In the genomic region with DNA sequence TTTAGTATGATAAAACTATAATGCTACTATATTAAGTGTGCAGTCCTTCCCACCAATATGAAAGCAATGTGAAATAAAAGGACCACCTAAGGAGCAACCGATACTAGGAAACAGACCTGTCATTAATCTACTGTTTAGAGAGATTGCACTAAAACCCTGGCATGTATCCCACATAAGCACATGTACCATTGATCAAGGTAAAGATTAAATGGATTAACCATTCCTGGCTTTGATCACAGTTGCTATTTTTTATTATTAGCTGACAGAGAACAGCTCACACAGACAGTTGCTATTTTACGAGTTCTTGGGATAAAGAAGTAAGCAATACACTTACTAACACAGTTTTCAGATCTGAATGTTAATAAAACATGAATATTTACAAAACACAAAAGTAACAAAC, we compare ENCODE assay signal across 19 cellular contexts. TPM values are rescaled to one million over a fixed set of nuclear protein-coding genes. Genes with fewer than 3 reads are reported as not detected.
DNase-seq lines count a peak whose midpoint lies in the region; ATAC-seq, FAIRE-seq and TF ChIP-seq lines count a peak whose summit lies in the region.
"Had no signal": no experiment of that assay in that cellular context is flagged by ENCODE, and none has a peak within 500 bp of the region (broad histone marks: within the 10 kb centered on the region; RNA-seq: fewer than 3 reads in every experiment).

No MANE protein-coding gene starts in this region.

- DNase-seq in GM19239 (ENCODE audit: insufficient read length, low spot score) (no peak), NCI-H82 (lab: John Stamatoyannopoulos, UW) (peak; percentile 75), fibroblast of villous mesenchyme (ENCODE audit: low read depth) (peak; percentile 10), DMS53 treated with DMSO at 0.1 percent for 48 hours (lab: John Stamatoyannopoulos, UW; ENCODE audit: unreplicated experiment) (no peak), T-helper 1 cell (no peak), NCI-H748 treated with DMSO at 0.1 percent for 48 hours (lab: John Stamatoyannopoulos, UW) (no peak)
- DNase-seq: 8988T; Calu3; CD8-positive, alpha-beta T cell; DMS 273 treated with DMSO at 0.1 percent for 48 hours; DMS53 had no signal

- FAIRE-seq in GM19239 (lab: Jason Lieb, UNC): peak; percentile 33
- FAIRE-seq: G401.6, GM12891, H54 had no signal

- TF ChIP-seq CTCF in fibroblast of villous mesenchyme (IDR thresholded peaks at IDR 0.05; ENCODE audit: insufficient read depth, low read depth, low read length): no peak

- H3K4me3 ChIP-seq in fibroblast of villous mesenchyme (ENCODE audit: low read depth, low read length): no peak overlapping the region
- H3K4me3 ChIP-seq: BLaER1, GM23338 had no signal

- ATAC-seq in SK-N-SH treated with all-trans-retinoic acid at 6 μM for 48 hours (no peak), GM18868 (IDR thresholded peaks at IDR 0.05; ENCODE audit: unreplicated experiment) (no peak)
- ATAC-seq: CD8-positive, alpha-beta T cell; GM23338; HCT116 had no signal

TF ChIP-seq in SK-N-SH treated with all-trans-retinoic acid at 6 μM for 48 hours, 23 proteins besides CTCF, POLR2A, EP300 and RAD21:
- no peak for TF ChIP-seq CSDC2 (CRISPR knock-in tag; IDR thresholded peaks at IDR 0.05)
- TF ChIP-seq GLIS3 (CRISPR knock-in tag; IDR thresholded peaks at IDR 0.05): peak; percentile 23; the same call in 1 of the 2 replicates
- no peak for TF ChIP-seq ZNF8 (CRISPR knock-in tag; IDR thresholded peaks at IDR 0.05)
- TF ChIP-seq, protein P1, sequence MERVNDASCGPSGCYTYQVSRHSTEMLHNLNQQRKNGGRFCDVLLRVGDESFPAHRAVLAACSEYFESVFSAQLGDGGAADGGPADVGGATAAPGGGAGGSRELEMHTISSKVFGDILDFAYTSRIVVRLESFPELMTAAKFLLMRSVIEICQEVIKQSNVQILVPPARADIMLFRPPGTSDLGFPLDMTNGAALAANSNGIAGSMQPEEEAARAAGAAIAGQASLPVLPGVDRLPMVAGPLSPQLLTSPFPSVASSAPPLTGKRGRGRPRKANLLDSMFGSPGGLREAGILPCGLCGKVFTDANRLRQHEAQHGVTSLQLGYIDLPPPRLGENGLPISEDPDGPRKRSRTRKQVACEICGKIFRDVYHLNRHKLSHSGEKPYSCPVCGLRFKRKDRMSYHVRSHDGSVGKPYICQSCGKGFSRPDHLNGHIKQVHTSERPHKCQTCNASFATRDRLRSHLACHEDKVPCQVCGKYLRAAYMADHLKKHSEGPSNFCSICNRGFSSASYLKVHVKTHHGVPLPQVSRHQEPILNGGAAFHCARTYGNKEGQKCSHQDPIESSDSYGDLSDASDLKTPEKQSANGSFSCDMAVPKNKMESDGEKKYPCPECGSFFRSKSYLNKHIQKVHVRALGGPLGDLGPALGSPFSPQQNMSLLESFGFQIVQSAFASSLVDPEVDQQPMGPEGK (CRISPR knock-in tag; IDR thresholded peaks at IDR 0.05; ENCODE audit: borderline replicate concordance): no peak
- peak; percentile 44 for TF ChIP-seq ISL1 (CRISPR knock-in tag; IDR thresholded peaks at IDR 0.05)
- peak; percentile 59; the same call in 1 of the 2 replicates for TF ChIP-seq TCF4 (CRISPR knock-in tag; IDR thresholded peaks at IDR 0.05; ENCODE audit: borderline replicate concordance)
- TF ChIP-seq BACH2 (CRISPR knock-in tag; IDR thresholded peaks at IDR 0.05; ENCODE audit: borderline replicate concordance): no peak
- TF ChIP-seq, protein P2, sequence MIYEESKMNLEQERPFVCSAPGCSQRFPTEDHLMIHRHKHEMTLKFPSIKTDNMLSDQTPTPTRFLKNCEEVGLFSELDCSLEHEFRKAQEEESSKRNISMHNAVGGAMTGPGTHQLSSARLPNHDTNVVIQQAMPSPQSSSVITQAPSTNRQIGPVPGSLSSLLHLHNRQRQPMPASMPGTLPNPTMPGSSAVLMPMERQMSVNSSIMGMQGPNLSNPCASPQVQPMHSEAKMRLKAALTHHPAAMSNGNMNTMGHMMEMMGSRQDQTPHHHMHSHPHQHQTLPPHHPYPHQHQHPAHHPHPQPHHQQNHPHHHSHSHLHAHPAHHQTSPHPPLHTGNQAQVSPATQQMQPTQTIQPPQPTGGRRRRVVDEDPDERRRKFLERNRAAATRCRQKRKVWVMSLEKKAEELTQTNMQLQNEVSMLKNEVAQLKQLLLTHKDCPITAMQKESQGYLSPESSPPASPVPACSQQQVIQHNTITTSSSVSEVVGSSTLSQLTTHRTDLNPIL (CRISPR knock-in tag; IDR thresholded peaks at IDR 0.05; ENCODE audit: low read depth): no peak

RNA-seq across cellular contexts. Expression of a gene that starts 57.7 kb away (rescaled TPM):
- total RNA-seq in fibroblast of villous mesenchyme: 88.3 and 137 TPM in 2 replicates

Comparison
In these comparisons a context has a peak if more than half of its experiments do, and no peak if none do; other contexts are left out.
1. DNase-seq: peak in NCI-H82 (single experiment) and fibroblast of villous mesenchyme (single experiment); none in GM19239 (single experiment), DMS53 treated with DMSO at 0.1 percent for 48 hours (single experiment), T-helper 1 cell (0 of 5) and NCI-H748 treated with DMSO at 0.1 percent for 48 hours (single experiment).